25 cellular contexts compared by ENCODE assay signal in genomic region chr1:186512698-186513457, GRCh38. TPM values are rescaled to one million over a fixed set of nuclear protein-coding genes. Genes with fewer than 3 reads are reported as not detected.
DNase-seq lines count a peak whose midpoint lies in the region; ATAC-seq and TF ChIP-seq lines count a peak whose summit lies in the region.
"Had no signal": no experiment of that assay in that cellular context is flagged by ENCODE, and none has a peak within 500 bp of the region (broad histone marks: within the 10 kb centered on the region; RNA-seq: fewer than 3 reads in every experiment).

No MANE protein-coding gene starts in this region.

- H3K36me3 Mint-ChIP-seq in CD14-positive monocyte (peaks cover 4 to 13% of the 10 kb centered on the region in 2 donors), IgD-negative memory B cell (peaks cover 11% of the 10 kb centered on the region), glutamatergic neuron (ENCODE audit: unreplicated experiment) (no peaks in the 10 kb centered on the region)

- ATAC-seq in GM21529 (IDR thresholded peaks at IDR 0.05; ENCODE audit: unreplicated experiment) (peak; percentile 14), left lung (peak; percentile 32), left colon (no peak), psoas muscle (no peak)
- ATAC-seq: activated CD4-positive, CD25-positive, alpha-beta regulatory T cell treated with anti-CD3 and anti-CD28 coated beads, Interleukin-2, amount 50 U/mL, for 24 hours; CD8-positive, alpha-beta T cell had no signal

- DNase-seq in CD14-positive monocyte (ENCODE audit: low spot score): no peak
- DNase-seq in left lung: no peak
- no peak for DNase-seq in left colon
- no peak for DNase-seq in psoas muscle
- DNase-seq in hepatic stellate cell (ENCODE audit: low spot score): no peak
- no peak for DNase-seq in glutamatergic neuron
- DNase-seq: ACHN; CD8-positive, alpha-beta T cell; dermis blood vessel endothelial cell; GOT3; NCI-H1105 treated with DMSO at 0.1 percent for 48 hours; NCI-H524 treated with DMSO at 0.1 percent for 48 hours; stimulated activated naive CD4-positive, alpha-beta T cell had no signal

- H3K27ac Mint-ChIP-seq in CD14-positive monocyte (peak overlapping the region in 6 of 7 donors; percentile 59 to 91 (median 88)), IgD-negative memory B cell (peak overlapping the region; percentile 50 to 70 (median 52)), glutamatergic neuron (ENCODE audit: unreplicated experiment) (no peak overlapping the region)
- H3K27ac Mint-ChIP-seq: activated T-helper 2 cell treated with anti-CD3 and anti-CD28 coated beads, Interferon-gamma antibody, Interleukin-2, Interleukin-4, amounts not matched to agents 10 μg/mL and 5 μg/mL and 100 μg/mL, durations not matched to agents 14 hours and 24 hours and 36 hours; CD8-positive, alpha-beta T cell; T-helper 2 cell treated with Interferon-gamma antibody and Interleukin-4, amounts not matched to agents 5 μg/mL and 100 μg/mL, for 36 hours had no signal

- H3K27me3 ChIP-seq in left lung (no peaks in the 10 kb centered on the region), psoas muscle (ENCODE audit: insufficient read depth in 3 of 3, low read length in 2 of 3) (no peaks in the 10 kb centered on the region)
- H3K27me3 ChIP-seq: breast epithelium, thyroid gland had no signal

- no peaks in the 10 kb centered on the region for H3K36me3 ChIP-seq in left lung
- H3K36me3 ChIP-seq in psoas muscle (ENCODE audit: insufficient read depth in 1 of 2, low read depth in 1 of 2): no peaks in the 10 kb centered on the region
- H3K36me3 ChIP-seq: breast epithelium, thyroid gland had no signal

- no peaks in the 10 kb centered on the region for H3K27me3 Mint-ChIP-seq in CD14-positive monocyte (ENCODE audit: low read depth in 3 of 3)
- H3K27me3 Mint-ChIP-seq in IgD-negative memory B cell: no peaks in the 10 kb centered on the region
- peaks cover 5% of the 10 kb centered on the region for H3K27me3 Mint-ChIP-seq in glutamatergic neuron (ENCODE audit: unreplicated experiment)

- intact Hi-C loops in CD14-positive monocyte (cut with micrococcal nuclease): no loop called here
- intact Hi-C loops in left lung (cut with DNase I): no loop called here
- intact Hi-C loops in left colon (cut with DNase I, micrococcal nuclease): no loop called here
- intact Hi-C loops in psoas muscle (cut with DNase I): no loop called here

- no peak overlapping the region for H3K4me3 Mint-ChIP-seq in CD14-positive monocyte
- peak overlapping the region; percentile 35 to 77 (median 52) for H3K4me3 Mint-ChIP-seq in IgD-negative memory B cell
- no peak overlapping the region for H3K4me3 Mint-ChIP-seq in glutamatergic neuron (ENCODE audit: unreplicated experiment)
- H3K4me3 Mint-ChIP-seq: CD8-positive, alpha-beta T cell; T-helper 2 cell treated with Interferon-gamma antibody and Interleukin-4, amounts not matched to agents 5 μg/mL and 100 μg/mL, for 36 hours had no signal

- WGBS in psoas muscle, 3 donors: 84 to 87% (median 87%) methylated on average over 3 of the region's 3 CpGs

- no peak overlapping the region for H3K27ac ChIP-seq in left lung
- H3K27ac ChIP-seq in psoas muscle: no peak overlapping the region
- H3K27ac ChIP-seq: breast epithelium, thyroid gland had no signal

- H3K9me3 ChIP-seq in left lung (no peaks in the 10 kb centered on the region), psoas muscle (no peaks in the 10 kb centered on the region)
- H3K9me3 ChIP-seq: breast epithelium, thyroid gland had no signal

- peaks cover 0 to 6% of the 10 kb centered on the region in 2 donors for H3K4me1 ChIP-seq in left lung
- H3K4me1 ChIP-seq in psoas muscle: no peaks in the 10 kb centered on the region
- H3K4me1 ChIP-seq: breast epithelium had no signal

- TF ChIP-seq CTCF in CD14-positive monocyte (IDR thresholded peaks at IDR 0.05) (no peak), left lung (IDR thresholded peaks at IDR 0.05) (no peak), psoas muscle (IDR thresholded peaks at IDR 0.05) (no peak), glutamatergic neuron (IDR thresholded peaks at IDR 0.05; ENCODE audit: partially characterized antibody, unreplicated experiment) (no peak)

- H3K9me3 Mint-ChIP-seq in CD14-positive monocyte: peaks cover 2 to 13% (median 7%) of the 10 kb centered on the region in 7 donors
- H3K9me3 Mint-ChIP-seq in IgD-negative memory B cell: peaks cover 9 to 16% (median 10%) of the 10 kb centered on the region in 3 donors
- no peaks in the 10 kb centered on the region for H3K9me3 Mint-ChIP-seq in glutamatergic neuron (ENCODE audit: unreplicated experiment)
- H3K9me3 Mint-ChIP-seq: activated T-helper 2 cell treated with anti-CD3 and anti-CD28 coated beads, Interferon-gamma antibody, Interleukin-2, Interleukin-4, amounts not matched to agents 10 μg/mL and 5 μg/mL and 100 μg/mL, durations not matched to agents 14 hours and 24 hours and 36 hours had no signal

- H3K4me3 ChIP-seq in left lung (no peak overlapping the region), psoas muscle (no peak overlapping the region)
- H3K4me3 ChIP-seq: breast epithelium, thyroid gland had no signal

- H3K4me1 Mint-ChIP-seq in CD14-positive monocyte (peaks cover 18% of the 10 kb centered on the region), IgD-negative memory B cell (peaks cover 19 to 26% (median 23%) of the 10 kb centered on the region in 3 donors), glutamatergic neuron (ENCODE audit: low read depth, unreplicated experiment) (no peaks in the 10 kb centered on the region)

RNA-seq across cellular contexts. Expression of gene PDC, which starts 52.0 kb away (rescaled TPM):
- polyA plus RNA-seq in CD14-positive monocyte (not detected), IgD-negative memory B cell (not detected), psoas muscle (not detected)
- total RNA-seq in left lung (not detected), left colon (not detected), psoas muscle (not detected), glutamatergic neuron (ENCODE audit: unreplicated experiment) (not detected)
- total RNA-seq: activated T-helper 2 cell treated with anti-CD3 and anti-CD28 coated beads, Interferon-gamma antibody, Interleukin-2, Interleukin-4, amounts not matched to agents 10 μg/mL and 5 μg/mL and 100 μg/mL, durations not matched to agents 14 hours and 24 hours and 36 hours; breast epithelium; CD8-positive, alpha-beta T cell; dermis blood vessel endothelial cell; frontal cortex; HT-29; mucosa of gallbladder; OCI-LY7; thyroid gland had no signal
- polyA plus RNA-seq: adipose tissue had no signal

Comparison
In these comparisons a context has a peak if more than half of its experiments do, and no peak if none do; other contexts are left out.
1. H3K4me3 Mint-ChIP-seq: peak in IgD-negative memory B cell (4 of 4); none in CD14-positive monocyte (0 of 2) and glutamatergic neuron (single experiment).
2. ATAC-seq: peak in GM21529 (single experiment) and left lung (single experiment); none in left colon (single experiment) and psoas muscle (0 of 4).